7 cellular contexts compared by ENCODE assay signal in the genomic region with DNA sequence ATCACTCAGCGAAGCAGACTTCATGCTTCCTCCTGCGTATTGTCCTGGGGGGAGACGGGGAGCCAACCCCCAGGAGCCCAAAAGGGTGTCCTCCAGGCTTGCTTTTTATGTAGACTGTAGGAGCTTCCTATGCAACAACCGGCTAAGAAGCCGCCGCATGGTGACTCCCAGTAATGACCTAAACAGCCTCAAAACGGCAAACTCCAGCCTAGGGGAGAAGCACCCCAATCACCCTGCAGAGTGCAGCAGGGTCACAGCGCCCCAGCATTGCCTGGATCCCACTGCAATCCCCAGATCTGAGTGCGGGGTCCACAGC. TPM values are rescaled to one million over a fixed set of nuclear protein-coding genes. Genes with fewer than 3 reads are reported as not detected.
DNase-seq lines count a peak whose midpoint lies in the region; ATAC-seq and TF ChIP-seq lines count a peak whose summit lies in the region.

No MANE protein-coding gene starts in this region.

- no peak overlapping the region for H3K4me3 ChIP-seq in adrenal gland
- no peak overlapping the region for H3K4me3 ChIP-seq in left lung
- no peak overlapping the region for H3K4me3 ChIP-seq in thymus (ENCODE audit: low read length)

- H3K9me3 ChIP-seq in adrenal gland (replicated peaks in 1 of 3) (no peaks in the 10 kb centered on the region), left lung (no peaks in the 10 kb centered on the region), thymus (ENCODE audit: control insufficient read depth) (no peaks in the 10 kb centered on the region)

- no peak for TF ChIP-seq POLR2A in adrenal gland (IDR thresholded peaks at IDR 0.05)

- no peak for TF ChIP-seq CTCF in adrenal gland (IDR thresholded peaks at IDR 0.05)
- no peak for TF ChIP-seq CTCF in left lung (IDR thresholded peaks at IDR 0.05)

- H3K36me3 ChIP-seq in adrenal gland (replicated peaks in 1 of 2) = no peaks in the 10 kb centered on the region
- no peaks in the 10 kb centered on the region for H3K36me3 ChIP-seq in left lung
- no peaks in the 10 kb centered on the region for H3K36me3 ChIP-seq in thymus (ENCODE audit: control insufficient read depth, insufficient read depth)

- H3K27me3 ChIP-seq in adrenal gland (no peaks in the 10 kb centered on the region), left lung (peaks cover 0 to 4% of the 10 kb centered on the region in 2 donors), thymus (ENCODE audit: control insufficient read depth, insufficient read depth) (no peaks in the 10 kb centered on the region)

- H3K4me1 ChIP-seq in adrenal gland (replicated peaks in 1 of 2) (peaks cover 17 to 19% of the 10 kb centered on the region in 2 donors), left lung (peaks cover 15 to 28% of the 10 kb centered on the region in 2 donors), thymus (ENCODE audit: control insufficient read depth, insufficient read depth, low read length) (peaks cover 11% of the 10 kb centered on the region)

- WGBS in adrenal gland, 4 donors = 70 to 86% (median 78%) methylated on average over 6 to 9 of the region's 9 CpGs
- 89% methylated on average over 9 of the region's 9 CpGs for WGBS in thymus

- ATAC-seq in HG03432 (IDR thresholded peaks at IDR 0.05; ENCODE audit: unreplicated experiment) (peak; percentile 4), left lung (peak; percentile 7)

- DNase-seq in adrenal gland = no peak
- no peak for DNase-seq in left lung
- no peak for DNase-seq in HuH-7.5 (ENCODE audit: low spot score)
- DNase-seq in anterior cingulate cortex (lab: John Stamatoyannopoulos, UW) = no peak
- no peak for DNase-seq in NOMO-1 treated with DMSO at 0.1 percent for 48 hours (lab: John Stamatoyannopoulos, UW; ENCODE audit: unreplicated experiment)

- intact Hi-C loops in adrenal gland (cut with DNase I) = no loop called here
- intact Hi-C loops in left lung (cut with DNase I) = no loop called here

- H3K27ac ChIP-seq in adrenal gland = peak overlapping the region in 4 of 5 donors; percentile 7 to 87 (median 50)
- H3K27ac ChIP-seq in left lung = peak overlapping the region; percentile 80 to 83
- H3K27ac ChIP-seq in thymus (ENCODE audit: low read depth) = peak overlapping the region; percentile 71

RNA-seq across cellular contexts. Expression of a gene that starts 52.0 kb away (rescaled TPM):
- total RNA-seq in adrenal gland (10 to 100 TPM in 1 of 8 donors, 1 to 10 TPM in 7; 1.0 to 16.6 (median 4.5) TPM), left lung (10 to 100 TPM; 12.8 to 14.8 TPM)
- polyA plus RNA-seq in adrenal gland (1 to 10 TPM in 2 of 3 donors, under 1 TPM in 1; 0.82 to 1.7 (median 1.5) TPM), thymus (17.8 TPM)
